ENCODE assay signal across 1 cellular context in genomic region chr11:118447423-118447822, GRCh38.
TF ChIP-seq lines count a peak whose summit lies in the region.

No MANE protein-coding gene starts in this region.

TF ChIP-seq in GM12878, 131 proteins besides CTCF, POLR2A, EP300 and RAD21:
- TF ChIP-seq STAT3 (IDR thresholded peaks at IDR 0.05; ENCODE audit: low read depth, low read length) (no peak), NBN (IDR thresholded peaks at IDR 0.05) (no peak), ZZZ3 (IDR thresholded peaks at IDR 0.05; ENCODE audit: control insufficient read depth, insufficient read length, low read depth) (no peak), HDGF (IDR thresholded peaks at IDR 0.05) (no peak), PAX5 (IDR thresholded peaks at IDR 0.05; ENCODE audit: borderline replicate concordance, low read depth, low read length) (no peak), SMAD5 (IDR thresholded peaks at IDR 0.05; ENCODE audit: low read depth) (no peak), CUX1 (IDR thresholded peaks at IDR 0.05; ENCODE audit: insufficient replicate concordance, low read depth, low read length) (no peak), PAX8 (IDR thresholded peaks at IDR 0.05) (no peak), SIX5 (IDR thresholded peaks at IDR 0.05; ENCODE audit: low read depth, low read length, severe bottlenecking) (no peak), SUPT20H (IDR thresholded peaks at IDR 0.05; ENCODE audit: borderline replicate concordance, control insufficient read depth, low read depth, low read length) (no peak), ETV6 (conservative IDR thresholded peaks at IDR 0.05 in 1 of 2, IDR thresholded peaks at IDR 0.05 in 1 of 2; ENCODE audit: borderline replicate concordance in 1 of 2, low read depth in 1 of 2) (no peak)
